Comparison of ENCODE assay signal across 14 cellular contexts in the genomic region with DNA sequence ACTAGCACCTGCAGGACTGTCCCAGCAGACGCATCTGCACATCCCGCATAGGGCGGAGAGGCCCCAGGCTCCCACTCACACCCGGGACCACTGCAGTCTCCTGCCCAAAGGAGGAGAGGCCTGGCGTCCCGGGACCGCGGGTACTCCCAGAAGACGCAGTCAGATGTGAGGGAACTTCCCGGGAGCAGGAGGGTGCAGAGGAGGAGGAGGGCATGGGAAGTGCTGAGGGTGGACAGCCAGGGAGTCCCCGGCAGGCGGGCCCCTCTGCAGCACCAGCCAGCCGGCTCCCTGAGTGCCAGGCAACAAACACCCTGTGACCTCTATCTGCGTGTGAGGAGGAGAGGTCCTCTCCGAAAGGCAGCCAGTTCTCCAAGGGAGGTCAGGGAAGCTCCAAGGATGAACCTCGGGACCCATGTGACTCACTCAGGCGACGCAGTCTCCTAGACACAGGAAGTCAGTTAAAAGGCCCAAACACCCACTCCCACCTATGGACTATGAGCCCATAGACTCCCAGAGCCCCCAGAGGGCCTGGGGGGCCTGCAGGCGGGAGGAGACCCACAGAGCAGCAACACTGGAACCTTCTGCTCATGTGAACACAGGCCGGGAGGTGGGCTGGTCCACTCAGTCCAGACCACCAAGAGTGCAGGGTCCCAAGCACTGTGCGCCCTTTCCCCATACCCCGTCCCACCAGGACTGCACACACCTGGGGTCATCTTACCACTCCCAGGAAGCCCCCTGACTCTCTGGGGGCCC. TPM values are rescaled to one million over a fixed set of nuclear protein-coding genes. Genes with fewer than 3 reads are reported as not detected.
DNase-seq lines count a peak whose midpoint lies in the region; ATAC-seq, FAIRE-seq and TF ChIP-seq lines count a peak whose summit lies in the region.
"Had no signal": no experiment of that assay in that cellular context is flagged by ENCODE, and none has a peak within 500 bp of the region (broad histone marks: within the 10 kb centered on the region; RNA-seq: fewer than 3 reads in every experiment).

No MANE protein-coding gene starts in this region.

- H4K91ac ChIP-seq in neuronal stem cell (ENCODE audit: low read depth, low read length, poor library complexity) = no peak overlapping the region

- FAIRE-seq in GM19239 (lab: Jason Lieb, UNC) = no peak
- FAIRE-seq: GM18507 had no signal

- no peak overlapping the region for H2AFZ ChIP-seq in neuronal stem cell (ENCODE audit: low read length)

- DNase-seq in heart left ventricle (peak in 1 of 5 donors; percentile 59), Right ventricle myocardium inferior (ENCODE audit: missing footprints) (no peak), fibroblast of pulmonary artery (ENCODE audit: low read depth) (peak; percentile 35), neuronal stem cell (ENCODE audit: low spot score) (no peak), GM19239 (ENCODE audit: insufficient read length, low spot score) (no peak), NCI-H1436 treated with DMSO at 0.1 percent for 48 hours (lab: John Stamatoyannopoulos, UW) (no peak)
- DNase-seq: effector CD4-positive, alpha-beta T cell; hypothalamus; NCI-H1092 treated with DMSO at 0.1 percent for 48 hours; NK-92 treated with Interleukin-12 subunit alpha and Interleukin-12 subunit beta, amount 100 ng/mL, for 24 hours; stimulated activated CD4-positive, alpha-beta T cell treated with anti-CD3 and anti-CD28 coated beads, Interleukin-15, amount 100 ng/mL, for 24 hours had no signal

- H3K36me3 ChIP-seq in heart left ventricle (no peaks in the 10 kb centered on the region), neuronal stem cell (replicated peaks in 1 of 2; ENCODE audit: control insufficient read depth in 2 of 2, insufficient read depth in 2 of 2, low read length in 2 of 2) (peaks cover 0 to 5% of the 10 kb centered on the region in 2 donors)

- H2BK120ac ChIP-seq in neuronal stem cell (ENCODE audit: low read depth, low read length) = no peak overlapping the region

- H3K27ac ChIP-seq in heart left ventricle (peak overlapping the region in 10 of 12 donors; percentile 24 to 98 (median 63)), neuronal stem cell (replicated peaks; ENCODE audit: low read length) (no peak overlapping the region)

- peaks cover 21% of the 10 kb centered on the region for H3K79me1 ChIP-seq in neuronal stem cell (ENCODE audit: low read depth, low read length)

- H2BK12ac ChIP-seq in neuronal stem cell (ENCODE audit: low read length) = no peak overlapping the region

- H3K4ac ChIP-seq in neuronal stem cell (ENCODE audit: low read length) = no peak overlapping the region

- WGBS in heart left ventricle, 4 donors = 50 to 67% (median 58%) methylated on average over 17 to 22 of the region's 22 CpGs
- no CpG with 5 or more reads among the region's 22 CpGs for WGBS in neuronal stem cell (ENCODE audit: extremely low coverage in 2 of 2, insufficient read length in 2 of 2, insufficient replicate concordance in 1 of 2), 2 donors

- H3K4me1 ChIP-seq in heart left ventricle (peaks cover 0 to 78% (median 38%) of the 10 kb centered on the region in 12 donors), neuronal stem cell (ENCODE audit: control insufficient read depth in 2 of 2, insufficient read depth in 1 of 2, low read depth in 1 of 2, low read length in 2 of 2) (peaks cover 0 to 20% of the 10 kb centered on the region in 2 donors)

- TF ChIP-seq POLR2A in heart left ventricle (IDR thresholded peaks at IDR 0.05) = no peak

- no peak overlapping the region for H3K23ac ChIP-seq in neuronal stem cell (ENCODE audit: low read depth, low read length, poor library complexity)

- no peak overlapping the region for H3K4me3 ChIP-seq in heart left ventricle
- H3K4me3 ChIP-seq in fibroblast of pulmonary artery (replicated peaks; ENCODE audit: low read depth, low read length) = no peak overlapping the region
- no peak overlapping the region for H3K4me3 ChIP-seq in neuronal stem cell (ENCODE audit: low read length in 2 of 2)

- H3K9ac ChIP-seq in neuronal stem cell (ENCODE audit: low read depth, low read length, poor library complexity) = no peak overlapping the region

- peak overlapping the region; percentile 39 for H3K18ac ChIP-seq in neuronal stem cell (ENCODE audit: low read length)

- H3K4me2 ChIP-seq in neuronal stem cell (ENCODE audit: insufficient read depth, low read length, poor library complexity, severe bottlenecking) = no peak overlapping the region

- intact Hi-C loops in heart left ventricle (cut with DNase I) (loop anchor here in 8 of 10 donors (5.0 to 10.0 kb wide), 6 partner anchors 33 to 185 kb away; no protein-coding TSS in a partner anchor), Right ventricle myocardium inferior (cut with DNase I) (no loop called here)

- no peak for TF ChIP-seq CTCF in heart left ventricle (IDR thresholded peaks at IDR 0.05)
- no peak for TF ChIP-seq CTCF in fibroblast of pulmonary artery (IDR thresholded peaks at IDR 0.05; ENCODE audit: low read length, missing control alignments)

- ATAC-seq in heart left ventricle = no peak
- no peak for ATAC-seq in Right ventricle myocardium inferior
- no peak for ATAC-seq in GM18858 (IDR thresholded peaks at IDR 0.05; ENCODE audit: unreplicated experiment)
- ATAC-seq in HG02852 (IDR thresholded peaks at IDR 0.05; ENCODE audit: unreplicated experiment) = no peak

- H3K9me3 ChIP-seq in heart left ventricle (peaks cover 0 to 10% (median 0%) of the 10 kb centered on the region in 12 donors), neuronal stem cell (replicated peaks in 1 of 2; ENCODE audit: control insufficient read depth in 2 of 2, insufficient read depth in 1 of 2, low read depth in 1 of 2, low read length in 2 of 2) (peaks cover 8 to 10% of the 10 kb centered on the region in 2 donors)

- H2BK15ac ChIP-seq in neuronal stem cell (ENCODE audit: low read length) = peak overlapping the region; percentile 9

- H3K27me3 ChIP-seq in heart left ventricle (peaks cover 0 to 16% (median 0%) of the 10 kb centered on the region in 9 donors), neuronal stem cell (ENCODE audit: control insufficient read depth in 3 of 3, insufficient read depth in 3 of 3, low read depth in 1 of 3, low read length in 3 of 3) (no peaks in the 10 kb centered on the region)

- no peak overlapping the region for H4K8ac ChIP-seq in neuronal stem cell (ENCODE audit: low read depth, low read length)

- H2BK5ac ChIP-seq in neuronal stem cell (ENCODE audit: low read length) = no peak overlapping the region

- H2AK5ac ChIP-seq in neuronal stem cell (ENCODE audit: low read depth, low read length) = no peak overlapping the region

- H3K14ac ChIP-seq in neuronal stem cell (ENCODE audit: low read length) = no peak overlapping the region

RNA-seq across cellular contexts. Expression of a gene that starts 4.2 kb away (rescaled TPM):
- 10 to 100 TPM; 13.9 to 83.7 (median 28.3) TPM for total RNA-seq in heart left ventricle
- polyA plus RNA-seq in heart left ventricle = 10 to 100 TPM in 1 of 2 donors, 1 to 10 TPM in 1; 5.9 to 28.2 TPM
- total RNA-seq in Right ventricle myocardium inferior = 19.7 TPM
- polyA plus RNA-seq in neuronal stem cell (2013, experiment 1 of 2) = 105 TPM
- 108 TPM for polyA plus RNA-seq in neuronal stem cell (2013, experiment 2 of 2)
